In genomic region chr19:7874080-7874856, GRCh38 we compare ENCODE assay signal across 1 cellular context.
A peak's percentile ranks its signal among the peaks of the same experiment; 100 is the strongest.
TF ChIP-seq lines count a peak whose summit lies in the region.

PRR36 (minus strand) TSS chr19:7874390; CDS start chr19:7873689, 701 bp downstream.

TF ChIP-seq in WTC11, 78 proteins besides CTCF, POLR2A, EP300 and RAD21 (continued from another document):
- TF ChIP-seq IRF1 (CRISPR knock-in tag; IDR thresholded peaks at IDR 0.05): no peak
- TF ChIP-seq CBFB (CRISPR knock-in tag; IDR thresholded peaks at IDR 0.05; ENCODE audit: low read depth): no peak
- TF ChIP-seq ZNF532 (CRISPR knock-in tag; IDR thresholded peaks at IDR 0.05; ENCODE audit: borderline replicate concordance): no peak
- TF ChIP-seq ZNF138 (CRISPR knock-in tag; conservative IDR thresholded peaks at IDR 0.05): no peak
- TF ChIP-seq ATF1 (CRISPR knock-in tag; IDR thresholded peaks at IDR 0.05): no peak
- no peak for TF ChIP-seq TEAD4 (CRISPR knock-in tag; IDR thresholded peaks at IDR 0.05)
- TF ChIP-seq CDX4 (CRISPR knock-in tag; IDR thresholded peaks at IDR 0.05; ENCODE audit: borderline replicate concordance): no peak
- TF ChIP-seq TCF7 (CRISPR knock-in tag; IDR thresholded peaks at IDR 0.05; ENCODE audit: low read depth): no peak
- TF ChIP-seq TP53 (CRISPR knock-in tag; IDR thresholded peaks at IDR 0.05): 0 out of 2 replicates have a peak, but pooled peaks have one; percentile 46
- no peak for TF ChIP-seq FOXJ3 (CRISPR knock-in tag; IDR thresholded peaks at IDR 0.05; ENCODE audit: borderline replicate concordance)
- TF ChIP-seq FOXP1 (CRISPR knock-in tag; IDR thresholded peaks at IDR 0.05; ENCODE audit: borderline replicate concordance): peak; percentile 23; the same call in 1 of the 2 replicates
- TF ChIP-seq JAZF1 (CRISPR knock-in tag; IDR thresholded peaks at IDR 0.05): no peak
- no peak for TF ChIP-seq ZNF281 (CRISPR knock-in tag; IDR thresholded peaks at IDR 0.05)
- TF ChIP-seq MAX (CRISPR knock-in tag; IDR thresholded peaks at IDR 0.05): peak; percentile 60; the same call in 1 of the 2 replicates
- TF ChIP-seq HMGA2 (CRISPR knock-in tag; IDR thresholded peaks at IDR 0.05): no peak
- TF ChIP-seq ZNF396 (CRISPR knock-in tag; IDR thresholded peaks at IDR 0.05; ENCODE audit: borderline replicate concordance): no peak
- no peak for TF ChIP-seq ZNF512 (CRISPR knock-in tag; IDR thresholded peaks at IDR 0.05; ENCODE audit: borderline replicate concordance)
- no peak for TF ChIP-seq E2F5 (CRISPR knock-in tag; IDR thresholded peaks at IDR 0.05)
- no peak for TF ChIP-seq CREM (CRISPR knock-in tag; IDR thresholded peaks at IDR 0.05)
- no peak for TF ChIP-seq OVOL2 (CRISPR knock-in tag; IDR thresholded peaks at IDR 0.05; ENCODE audit: borderline replicate concordance)
- no peak for TF ChIP-seq PRDM15 (CRISPR knock-in tag; IDR thresholded peaks at IDR 0.05)
- no peak for TF ChIP-seq SOX15 (CRISPR knock-in tag; IDR thresholded peaks at IDR 0.05)
- no peak for TF ChIP-seq ZNF219 (CRISPR knock-in tag; IDR thresholded peaks at IDR 0.05; ENCODE audit: borderline replicate concordance)
- peak; percentile 64 for TF ChIP-seq SP1 (CRISPR knock-in tag; conservative IDR thresholded peaks at IDR 0.05)
- TF ChIP-seq PRRX2 (CRISPR knock-in tag; IDR thresholded peaks at IDR 0.05): no peak
